Comparison of ENCODE assay signal across 1 cellular context in the genomic region with DNA sequence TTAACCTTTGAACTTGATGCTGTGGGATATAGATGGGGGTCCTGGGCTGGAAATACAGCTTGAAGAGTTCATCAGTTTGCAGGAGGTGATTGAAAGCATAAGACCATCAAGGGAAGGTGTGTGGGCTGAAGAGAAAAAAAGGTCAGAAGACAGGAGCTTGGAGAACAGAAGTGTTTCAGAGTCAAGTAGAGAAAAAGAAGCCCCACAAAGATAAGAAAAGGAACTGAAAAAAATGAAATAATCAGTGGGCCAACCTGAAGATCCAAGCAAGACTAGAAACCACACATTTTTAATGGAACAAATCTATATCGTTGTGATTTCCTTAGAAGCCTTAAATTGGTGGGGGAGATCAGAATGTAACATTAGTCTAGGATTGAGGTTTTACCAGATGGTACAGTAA.
TF ChIP-seq lines count a peak whose summit lies in the region.

No MANE protein-coding gene starts in this region.

TF ChIP-seq in WTC11, 78 proteins besides CTCF, POLR2A, EP300 and RAD21 (continued from another document):
- no peak for TF ChIP-seq NFYB (CRISPR knock-in tag; conservative IDR thresholded peaks at IDR 0.05; ENCODE audit: low read depth)
